16 cellular contexts compared by ENCODE assay signal in genomic region chr11:76654980-76655379, GRCh38. TPM values are rescaled to one million over a fixed set of nuclear protein-coding genes. Genes with fewer than 3 reads are reported as not detected.
DNase-seq lines count a peak whose midpoint lies in the region; ATAC-seq and TF ChIP-seq lines count a peak whose summit lies in the region.
"Had no signal": no experiment of that assay in that cellular context is flagged by ENCODE, and none has a peak within 500 bp of the region (broad histone marks: within the 10 kb centered on the region; RNA-seq: fewer than 3 reads in every experiment).

No MANE protein-coding gene starts in this region.

- peak; percentile 8 for DNase-seq in activated naive CD4-positive, alpha-beta T cell treated with anti-CD3 and anti-CD28 coated beads, Interleukin-2, amount 10 ng/mL, durations not matched to agents 7 days and 5 days
- no peak for DNase-seq in activated naive CD4-positive, alpha-beta T cell treated with anti-CD3 and anti-CD28 coated beads, Interleukin-2, amount 50 U/mL, for 72 hours (ENCODE audit: low spot score in 2 of 2)
- DNase-seq in right cardiac atrium = peak in 1 of 3 donors; percentile 55
- no peak for DNase-seq in prostate gland (ENCODE audit: low spot score)
- DNase-seq in uterus = no peak
- DNase-seq in KG1 (lab: John Stamatoyannopoulos, UW) = no peak
- DNase-seq: activated CD4-positive, alpha-beta T cell treated with anti-CD3 and anti-CD28 coated beads for 1 hour; activated T-cell treated with anti-CD3 and anti-CD28 coated beads, Interleukin-2, amount 50 U/mL, for 72 hours; NCI-H1092 treated with DMSO at 0.1 percent for 48 hours; NCI-H2227 treated with DMSO at 0.1 percent for 48 hours had no signal

- no peak for TF ChIP-seq POLR2A in prostate gland (IDR thresholded peaks at IDR 0.05)
- no peak for TF ChIP-seq POLR2A in uterus (IDR thresholded peaks at IDR 0.05)

- no peak for TF ChIP-seq CTCF in prostate gland (IDR thresholded peaks at IDR 0.05)
- no peak for TF ChIP-seq CTCF in uterus (IDR thresholded peaks at IDR 0.05)

- 95% methylated on average over 4 of the region's 4 CpGs for WGBS in right cardiac atrium
- 91% methylated on average over 4 of the region's 4 CpGs for WGBS in prostate gland

- no peaks in the 10 kb centered on the region for H3K36me3 Mint-ChIP-seq in activated naive CD4-positive, alpha-beta T cell treated with anti-CD3 and anti-CD28 coated beads, Interleukin-2, amount 10 ng/mL, durations not matched to agents 7 days and 5 days
- H3K36me3 Mint-ChIP-seq in activated naive CD4-positive, alpha-beta T cell treated with anti-CD3 and anti-CD28 coated beads, Interleukin-2, amount 50 U/mL, for 72 hours = no peaks in the 10 kb centered on the region

- H3K4me1 ChIP-seq in right cardiac atrium (ENCODE audit: control insufficient read depth, insufficient read depth, low read length) = peaks cover 4% of the 10 kb centered on the region
- H3K4me1 ChIP-seq in prostate gland (replicated peaks) = no peaks in the 10 kb centered on the region
- H3K4me1 ChIP-seq in uterus = peaks cover 14 to 27% of the 10 kb centered on the region in 2 donors
- H3K4me1 ChIP-seq: A549 had no signal

- H3K9me3 ChIP-seq in right cardiac atrium (ENCODE audit: control insufficient read depth, low read length) (no peaks in the 10 kb centered on the region), prostate gland (no peaks in the 10 kb centered on the region), uterus (no peaks in the 10 kb centered on the region)
- H3K9me3 ChIP-seq: A549, mucosa of descending colon had no signal

- ATAC-seq in activated naive CD4-positive, alpha-beta T cell treated with anti-CD3 and anti-CD28 coated beads, Interleukin-2, amount 50 U/mL, for 72 hours = no peak
- ATAC-seq in right cardiac atrium (peak in 1 of 2 donors; percentile 1), GM21717 (IDR thresholded peaks at IDR 0.05; ENCODE audit: unreplicated experiment) (no peak), HG03439 (IDR thresholded peaks at IDR 0.05; ENCODE audit: unreplicated experiment) (no peak)
- ATAC-seq: A549; activated T-cell treated with anti-CD3 and anti-CD28 coated beads, Interleukin-2, amount 50 U/mL, for 72 hours had no signal

- peaks cover 66% of the 10 kb centered on the region for H3K27me3 Mint-ChIP-seq in activated naive CD4-positive, alpha-beta T cell treated with anti-CD3 and anti-CD28 coated beads, Interleukin-2, amount 10 ng/mL, durations not matched to agents 7 days and 5 days

- H3K4me3 Mint-ChIP-seq in activated naive CD4-positive, alpha-beta T cell treated with anti-CD3 and anti-CD28 coated beads, Interleukin-2, amount 10 ng/mL, durations not matched to agents 7 days and 5 days = no peak overlapping the region
- H3K4me3 Mint-ChIP-seq: activated T-cell treated with anti-CD3 and anti-CD28 coated beads, Interleukin-2, amount 50 U/mL, for 72 hours had no signal

- CTCF ChIA-PET in activated naive CD4-positive, alpha-beta T cell treated with anti-CD3 and anti-CD28 coated beads, Interleukin-2, amount 10 ng/mL, durations not matched to agents 7 days and 5 days (lab: Charles Lee) = interaction anchor here (0.6 kb wide), 1 partner anchor 190 kb away, joined by 4 read pairs; no protein-coding TSS in a partner anchor

- no peaks in the 10 kb centered on the region for H3K9me3 Mint-ChIP-seq in activated naive CD4-positive, alpha-beta T cell treated with anti-CD3 and anti-CD28 coated beads, Interleukin-2, amount 10 ng/mL, durations not matched to agents 7 days and 5 days
- H3K9me3 Mint-ChIP-seq in activated naive CD4-positive, alpha-beta T cell treated with anti-CD3 and anti-CD28 coated beads, Interleukin-2, amount 50 U/mL, for 72 hours = no peaks in the 10 kb centered on the region
- H3K9me3 Mint-ChIP-seq: activated T-cell treated with anti-CD3 and anti-CD28 coated beads, Interleukin-2, amount 50 U/mL, for 72 hours had no signal

- intact Hi-C loops in right cardiac atrium (cut with DNase I) = no loop called here
- intact Hi-C loops in prostate gland (cut with DNase I) = no loop called here
- intact Hi-C loops in uterus (cut with DNase I; ENCODE audit: low total_unique reads) = no loop called here

- H3K27ac ChIP-seq in right cardiac atrium (ENCODE audit: low read length) (peak overlapping the region; percentile 19), prostate gland (peak overlapping the region; percentile 26 to 35), uterus (peak overlapping the region; percentile 61 to 88)
- H3K27ac ChIP-seq: A549 had no signal

- no peak overlapping the region for H3K27ac Mint-ChIP-seq in activated naive CD4-positive, alpha-beta T cell treated with anti-CD3 and anti-CD28 coated beads, Interleukin-2, amount 10 ng/mL, durations not matched to agents 7 days and 5 days
- no peak overlapping the region for H3K27ac Mint-ChIP-seq in activated naive CD4-positive, alpha-beta T cell treated with anti-CD3 and anti-CD28 coated beads, Interleukin-2, amount 50 U/mL, for 72 hours
- H3K27ac Mint-ChIP-seq: activated T-cell treated with anti-CD3 and anti-CD28 coated beads, Interleukin-2, amount 50 U/mL, for 72 hours had no signal

- H3K36me3 ChIP-seq in prostate gland (no peaks in the 10 kb centered on the region), uterus (no peaks in the 10 kb centered on the region)

- H3K4me1 Mint-ChIP-seq in activated naive CD4-positive, alpha-beta T cell treated with anti-CD3 and anti-CD28 coated beads, Interleukin-2, amount 10 ng/mL, durations not matched to agents 7 days and 5 days = peaks cover 3% of the 10 kb centered on the region

- H3K4me3 ChIP-seq in right cardiac atrium (ENCODE audit: low read length) (no peak overlapping the region), prostate gland (no peak overlapping the region), uterus (no peak overlapping the region)
- H3K4me3 ChIP-seq: A549, mucosa of descending colon had no signal

- no peaks in the 10 kb centered on the region for H3K27me3 ChIP-seq in right cardiac atrium (ENCODE audit: control insufficient read depth, insufficient read depth)
- H3K27me3 ChIP-seq in prostate gland (replicated peaks; ENCODE audit: insufficient read depth) = no peaks in the 10 kb centered on the region
- H3K27me3 ChIP-seq in uterus = no peaks in the 10 kb centered on the region
- H3K27me3 ChIP-seq: brain microvascular endothelial cell had no signal

RNA-seq across cellular contexts. Expression of gene LRRC32, which starts 15.6 kb away (rescaled TPM):
- total RNA-seq in activated naive CD4-positive, alpha-beta T cell treated with anti-CD3 and anti-CD28 coated beads, Interleukin-2, amount 50 U/mL, for 72 hours = under 1 TPM; 0.30 to 0.43 TPM
- total RNA-seq in right cardiac atrium = 10 to 100 TPM; 27.7 to 49.9 (median 44.9) TPM
- 72.1 TPM for polyA plus RNA-seq in right cardiac atrium
- 10 to 100 TPM; 16.2 to 37.3 TPM for total RNA-seq in prostate gland
- 100 to 1,000 TPM in 1 of 4 donors, 10 to 100 TPM in 2, 1 to 10 TPM in 1; 10.0 to 121 (median 17.5) TPM for total RNA-seq in uterus
- total RNA-seq: G401 had no signal

Comparison
In these comparisons a context has a peak if more than half of its experiments do, and no peak if none do; other contexts are left out.
1. H3K27ac ChIP-seq: peak in every context shown above with its lines; median percentile 74 in uterus; 30 in prostate gland; 19 in right cardiac atrium.
2. RNA of gene LRRC32, which starts 15.6 kb away (total RNA-seq): 27.7 to 49.9 TPM in right cardiac atrium, 16.2 to 37.3 TPM in prostate gland and 10.0 to 121 TPM in uterus; 0.30 to 0.43 TPM in activated naive CD4-positive, alpha-beta T cell treated with anti-CD3 and anti-CD28 coated beads, Interleukin-2, amount 50 U/mL, for 72 hours; every median in the first group is over 4 times any median in the second.